30 cellular contexts compared by ENCODE assay signal in the genomic region with DNA sequence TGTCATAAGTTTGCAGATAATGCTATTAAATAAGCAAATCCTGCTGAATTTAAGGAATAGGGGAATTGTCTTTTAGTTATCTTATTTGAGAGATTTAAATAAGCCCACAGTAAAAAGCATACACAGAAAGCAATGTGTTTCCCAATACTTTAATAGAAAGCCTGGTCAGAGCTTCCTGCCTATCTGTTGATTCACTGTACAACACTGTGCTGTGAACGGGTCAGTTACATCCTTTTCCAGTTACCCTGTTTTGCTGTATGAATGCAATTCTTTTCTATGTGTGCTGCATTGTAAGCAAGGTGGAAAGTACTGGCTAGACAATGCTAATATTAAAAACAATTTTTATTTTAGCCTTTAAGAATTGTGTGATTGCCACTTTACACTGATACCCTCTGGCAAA.
DNase-seq lines count a peak whose midpoint lies in the region; ATAC-seq and TF ChIP-seq lines count a peak whose summit lies in the region.
"Had no signal": no experiment of that assay in that cellular context is flagged by ENCODE, and none has a peak within 500 bp of the region (broad histone marks: within the 10 kb centered on the region; RNA-seq: fewer than 3 reads in every experiment).

No MANE protein-coding gene starts in this region.

- intact Hi-C loops in prostate gland (cut with DNase I): no loop called here

- WGBS in mesenchymal stem cell: 50% methylated on average over 1 of the region's 1 CpG
- 37% methylated on average over 1 of the region's 1 CpG for WGBS in prostate gland

- no peaks in the 10 kb centered on the region for H3K9me3 ChIP-seq in mesenchymal stem cell (ENCODE audit: control insufficient read depth, low read length)
- no peaks in the 10 kb centered on the region for H3K9me3 ChIP-seq in prostate gland
- H3K9me3 ChIP-seq: right lobe of liver, upper lobe of right lung had no signal

- H4K91ac ChIP-seq in mesenchymal stem cell (ENCODE audit: low read length): no peak overlapping the region

- DNase-seq in HT1080 (ENCODE audit: low read depth) (peak; percentile 38), NCI-H69 (lab: John Stamatoyannopoulos, UW) (peak; percentile 15), brain microvascular endothelial cell (peak; percentile 41), mesenchymal stem cell (peak; percentile 50), prostate gland (ENCODE audit: low spot score) (no peak), SW 1271 (lab: John Stamatoyannopoulos, UW) (no peak)
- DNase-seq: activated CD4-positive, alpha-beta T cell treated with anti-CD3 and anti-CD28 coated beads for 48 hours; activated naive CD4-positive, alpha-beta T cell; activated T-cell treated with anti-CD3 and anti-CD28 coated beads, Interleukin-2, amount 50 U/mL, for 72 hours; Caco-2; GDM1; hypothalamus; immature natural killer cell; mesendoderm; NCI-H1105; NCI-H2029; NCI-H2227 treated with DMSO at 0.1 percent for 48 hours; NCI-H774; OCI-M1; right lobe of liver; stimulated activated CD4-positive, alpha-beta T cell treated with anti-CD3 and anti-CD28 coated beads, Interleukin-4, amount 100 ng/mL, for 24 hours; substantia nigra; upper lobe of right lung; WERI-Rb-1 had no signal

- no peak overlapping the region for H2AK5ac ChIP-seq in mesenchymal stem cell (ENCODE audit: low read length, severe bottlenecking)

- no peak overlapping the region for H2BK120ac ChIP-seq in mesenchymal stem cell (ENCODE audit: low read depth, low read length)

- no peak overlapping the region for H3K14ac ChIP-seq in mesenchymal stem cell (ENCODE audit: low read length in 2 of 2)

- in situ Hi-C loops in brain microvascular endothelial cell (cut with HindIII; ENCODE audit: low pct_ligation_motif_present, low sequenced_read_pairs): no loop called here

- H2BK12ac ChIP-seq in mesenchymal stem cell (ENCODE audit: low read length in 2 of 2): no peak overlapping the region

- no peaks in the 10 kb centered on the region for H3K4me1 ChIP-seq in mesenchymal stem cell (ENCODE audit: control insufficient read depth, insufficient read depth, low read depth, low read length)
- no peaks in the 10 kb centered on the region for H3K4me1 ChIP-seq in prostate gland (replicated peaks)
- H3K4me1 ChIP-seq: Caco-2, neural progenitor cell, right lobe of liver, upper lobe of right lung had no signal

- no peak overlapping the region for H2AFZ ChIP-seq in mesenchymal stem cell (ENCODE audit: low read depth, low read length)
- H2AFZ ChIP-seq: neural progenitor cell had no signal

- H2BK15ac ChIP-seq in mesenchymal stem cell (ENCODE audit: low read depth, poor library complexity, severe bottlenecking): no peak overlapping the region

- no peak overlapping the region for H3K18ac ChIP-seq in mesenchymal stem cell (ENCODE audit: low read depth in 1 of 2, low read length in 2 of 2)

- TF ChIP-seq CTCF in brain microvascular endothelial cell (IDR thresholded peaks at IDR 0.05; ENCODE audit: low read depth, low read length, missing control alignments): no peak
- TF ChIP-seq CTCF in prostate gland (IDR thresholded peaks at IDR 0.05): no peak

- H3K27ac ChIP-seq in brain microvascular endothelial cell (peak overlapping the region; percentile 18), mesenchymal stem cell (ENCODE audit: low read length, poor library complexity, severe bottlenecking) (no peak overlapping the region), prostate gland (no peak overlapping the region)
- H3K27ac ChIP-seq: C4-2B, cardiac muscle cell, neural progenitor cell, right lobe of liver, upper lobe of right lung, WERI-Rb-1 had no signal

- no peak overlapping the region for H2BK5ac ChIP-seq in mesenchymal stem cell (ENCODE audit: low read depth, low read length, poor library complexity, severe bottlenecking)

- no peak overlapping the region for H3K4ac ChIP-seq in mesenchymal stem cell (ENCODE audit: low read depth in 1 of 2, low read length in 2 of 2)

- H3K36me3 ChIP-seq in brain microvascular endothelial cell (replicated peaks) (no peaks in the 10 kb centered on the region), mesenchymal stem cell (ENCODE audit: control insufficient read depth in 1 of 2, insufficient read depth in 2 of 2, low read depth in 1 of 2, low read length in 2 of 2) (no peaks in the 10 kb centered on the region), prostate gland (no peaks in the 10 kb centered on the region)
- H3K36me3 ChIP-seq: cardiac muscle cell, neural progenitor cell, right lobe of liver, upper lobe of right lung, WERI-Rb-1 had no signal

- H3K9ac ChIP-seq in mesenchymal stem cell (ENCODE audit: low read length): no peak overlapping the region
- H3K9ac ChIP-seq: neural progenitor cell had no signal

- H3K23ac ChIP-seq in mesenchymal stem cell (ENCODE audit: low read length in 2 of 2): no peak overlapping the region

- H3K4me3 ChIP-seq in brain microvascular endothelial cell (ENCODE audit: low read depth, low read length) (no peak overlapping the region), mesenchymal stem cell (ENCODE audit: insufficient read depth in 1 of 2, low read depth in 1 of 2, low read length in 2 of 2) (no peak overlapping the region), prostate gland (no peak overlapping the region)
- H3K4me3 ChIP-seq: cardiac muscle cell, neural progenitor cell, right lobe of liver, upper lobe of right lung had no signal

- H3K27me3 ChIP-seq in brain microvascular endothelial cell (replicated peaks) (no peaks in the 10 kb centered on the region), mesenchymal stem cell (ENCODE audit: control insufficient read depth in 1 of 2, insufficient read depth in 1 of 2, low read length in 2 of 2) (no peaks in the 10 kb centered on the region), prostate gland (replicated peaks; ENCODE audit: insufficient read depth) (no peaks in the 10 kb centered on the region)
- H3K27me3 ChIP-seq: cardiac muscle cell, neural progenitor cell, right lobe of liver, upper lobe of right lung had no signal

- H3K79me1 ChIP-seq in mesenchymal stem cell (replicated peaks; ENCODE audit: low read length, poor library complexity, severe bottlenecking): no peaks in the 10 kb centered on the region

- no peak for TF ChIP-seq POLR2A in prostate gland (IDR thresholded peaks at IDR 0.05)

- H3K4me2 ChIP-seq in mesenchymal stem cell (ENCODE audit: low read length, poor library complexity, severe bottlenecking): no peak overlapping the region
- H3K4me2 ChIP-seq: neural progenitor cell had no signal

- no peak overlapping the region for H4K8ac ChIP-seq in mesenchymal stem cell (ENCODE audit: low read length)

- ATAC-seq in GM19395 (IDR thresholded peaks at IDR 0.05; ENCODE audit: unreplicated experiment): no peak
- ATAC-seq: activated T-cell treated with anti-CD3 and anti-CD28 coated beads, Interleukin-2, amount 50 U/mL, for 72 hours; esophagus mucosa; right lobe of liver; stimulated activated effector memory CD8-positive, alpha-beta T cell treated with anti-CD3 and anti-CD28 coated beads, Interleukin-12 subunit alpha, Interleukin-12 subunit beta, amount 100 ng/mL, for 72 hours; upper lobe of right lung had no signal

Comparison
In these comparisons a context has a peak if more than half of its experiments do, and no peak if none do; other contexts are left out.
1. DNase-seq: peak in HT1080 (single experiment), NCI-H69 (single experiment), brain microvascular endothelial cell (single experiment) and mesenchymal stem cell (single experiment); none in prostate gland (single experiment) and SW 1271 (0 of 2).